Comparison of ENCODE assay signal across 8 cellular contexts in genomic region chr3:33658971-33659848, GRCh38. TPM values are rescaled to one million over a fixed set of nuclear protein-coding genes. Genes with fewer than 3 reads are reported as not detected.
DNase-seq lines count a peak whose midpoint lies in the region; ATAC-seq and TF ChIP-seq lines count a peak whose summit lies in the region.

No MANE protein-coding gene starts in this region.

- 1% methylated on average over 16 of the region's 16 CpGs for WGBS in urinary bladder

- peak overlapping the region; percentile 85 for H3K27ac ChIP-seq in muscle layer of colon (ENCODE audit: low read depth, low read length)
- H3K27ac ChIP-seq in urinary bladder (ENCODE audit: low read depth), result no peak overlapping the region

- H3K4me3 ChIP-seq in BJ (ENCODE audit: low read depth, low read length) (peak overlapping the region; percentile 19), fibroblast of pulmonary artery (replicated peaks; ENCODE audit: low read depth, low read length) (peak overlapping the region; percentile 57), muscle layer of colon (ENCODE audit: low read depth in 1 of 2, low read length in 2 of 2) (peak overlapping the region; percentile 53 to 84), urinary bladder (ENCODE audit: low read depth, low read length) (peak overlapping the region; percentile 34)

- POLR2A ChIA-PET in BJ (lab: Charles Lee), result no interaction called here

- DNase-seq in BJ (ENCODE audit: low read depth), result peak; percentile 26
- peak; percentile 67 to 89 for DNase-seq in NCI-H2081 (lab: John Stamatoyannopoulos, UW)
- DNase-seq in activated CD8-positive, alpha-beta memory T cell treated with anti-CD3 and anti-CD28 coated beads, Interleukin-2, amount 50 U/mL, for 48 hours, result peak; percentile 53
- peak; percentile 84 for DNase-seq in fibroblast of pulmonary artery (ENCODE audit: low read depth)

- peak overlapping the region; percentile 57 for H3K9ac ChIP-seq in muscle layer of colon (ENCODE audit: low read length)

- ATAC-seq in GM18870 (IDR thresholded peaks at IDR 0.05; ENCODE audit: unreplicated experiment) (peak; percentile 70), HG03045 (IDR thresholded peaks at IDR 0.05; ENCODE audit: unreplicated experiment) (peak; percentile 93)

- CTCF ChIA-PET in BJ (lab: Yijun Ruan, JAX), result interaction anchor here (1.1 to 1.5 kb wide), 4 partner anchors 23 to 128 kb away, joined by 3 to 5 read pairs (median 4); no protein-coding TSS in a partner anchor

- H3K9me3 ChIP-seq in muscle layer of colon (ENCODE audit: low read length), result no peaks in the 10 kb centered on the region

- no peak for TF ChIP-seq CTCF in BJ (IDR thresholded peaks at IDR 0.05; ENCODE audit: insufficient read depth, low read depth, low read length)
- no peak for TF ChIP-seq CTCF in fibroblast of pulmonary artery (IDR thresholded peaks at IDR 0.05; ENCODE audit: low read length, missing control alignments)

- H3K4me1 ChIP-seq in muscle layer of colon (ENCODE audit: insufficient read depth, low read length) (peaks cover 32% of the 10 kb centered on the region), urinary bladder (ENCODE audit: insufficient read depth) (no peaks in the 10 kb centered on the region)

- no peaks in the 10 kb centered on the region for H3K27me3 ChIP-seq in BJ (ENCODE audit: control insufficient read depth, insufficient read depth, low read length)
- no peaks in the 10 kb centered on the region for H3K27me3 ChIP-seq in muscle layer of colon (ENCODE audit: control insufficient read depth in 1 of 2, insufficient read depth in 2 of 2, low read length in 2 of 2)

- no peaks in the 10 kb centered on the region for H3K36me3 ChIP-seq in BJ (ENCODE audit: control insufficient read depth, insufficient read depth, low read length)
- H3K36me3 ChIP-seq in muscle layer of colon (ENCODE audit: insufficient read depth, low read length), result no peaks in the 10 kb centered on the region
- no peaks in the 10 kb centered on the region for H3K36me3 ChIP-seq in urinary bladder (ENCODE audit: insufficient read depth)

RNA-seq across cellular contexts. Expression of gene CLASP2, which starts 58.8 kb away (rescaled TPM):
- polyA plus RNA-seq in BJ (2011; rRNA removed), result 20.5 and 35.8 TPM in 2 replicates
- 43.7 and 50.8 TPM in 2 replicates for polyA minus RNA-seq in BJ (2011; rRNA and poly(A)+ RNA removed)
- total RNA-seq in urinary bladder, result 179 TPM
- polyA plus RNA-seq in urinary bladder, result 20.1 TPM

Comparison
In these comparisons a context has a peak if more than half of its experiments do, and no peak if none do; other contexts are left out.
1. DNase-seq: peak in every context shown above with its lines; median percentile 84 in fibroblast of pulmonary artery; 78 in NCI-H2081; 53 in activated CD8-positive, alpha-beta memory T cell treated with anti-CD3 and anti-CD28 coated beads, Interleukin-2, amount 50 U/mL, for 48 hours; 26 in BJ.